Comparison of ENCODE assay signal across 8 cellular contexts in the genomic region with DNA sequence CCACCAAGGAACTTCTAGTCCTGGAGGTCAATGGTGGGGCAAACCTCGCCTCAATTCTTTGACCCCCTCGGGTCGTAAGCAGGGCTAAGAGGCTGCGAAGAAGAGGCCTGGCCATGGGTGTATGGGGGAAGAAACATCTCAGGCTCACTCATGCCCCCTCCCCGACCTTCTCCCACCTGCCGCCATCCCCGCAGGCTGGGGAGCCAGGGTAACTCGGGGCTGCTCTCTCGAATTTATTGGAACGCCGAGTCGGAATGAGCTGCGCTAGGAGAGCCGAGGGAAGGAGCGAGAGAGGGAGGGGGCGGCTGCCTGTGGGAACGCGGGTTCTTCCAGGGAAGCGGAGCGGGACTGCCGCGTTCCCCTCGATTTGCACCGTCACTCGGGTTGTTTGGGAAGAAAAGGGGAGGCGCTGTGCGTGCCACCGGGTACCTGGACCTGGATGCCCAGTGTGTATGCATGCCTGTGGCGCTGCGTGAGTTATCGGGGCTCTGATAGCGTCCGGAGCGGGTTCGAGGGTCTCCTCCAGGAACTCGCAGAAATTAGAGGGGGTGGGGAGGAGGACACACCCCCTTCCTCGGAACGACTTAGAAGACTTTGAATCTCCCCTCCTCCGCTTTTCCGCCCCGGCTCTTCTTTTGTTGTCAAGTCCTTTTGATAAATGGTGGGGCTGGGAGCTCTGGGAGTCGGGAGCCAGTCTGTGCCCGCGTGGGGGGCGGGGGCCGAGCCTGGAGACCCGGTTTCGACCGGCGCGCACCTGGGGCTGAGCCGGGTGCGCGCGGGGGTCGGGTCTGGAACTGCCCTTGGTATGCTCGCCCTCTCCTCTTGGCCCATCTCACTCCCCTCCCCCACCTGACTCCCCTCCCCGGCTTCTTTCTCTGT. TPM values are rescaled to one million over a fixed set of nuclear protein-coding genes. Genes with fewer than 3 reads are reported as not detected.
DNase-seq lines count a peak whose midpoint lies in the region; ATAC-seq and TF ChIP-seq lines count a peak whose summit lies in the region.

No MANE protein-coding gene starts in this region.

- DNase-seq in AG08395 (ENCODE audit: low spot score) (peak; percentile 28), GM12865 (ENCODE audit: low read depth) (no peak), RWPE2 (ENCODE audit: low spot score) (no peak), endothelial cell (ENCODE audit: low spot score) (peak; percentile 60), myocyte (ENCODE audit: low read depth) (peak; percentile 28)

- H3K27me3 ChIP-seq in RWPE2 (ENCODE audit: insufficient read depth, poor library complexity, severe bottlenecking): no peaks in the 10 kb centered on the region

- no peaks in the 10 kb centered on the region for H3K9me3 ChIP-seq in RWPE2 (ENCODE audit: severe bottlenecking)

- TF ChIP-seq CTCF in GM12865 (IDR thresholded peaks at IDR 0.05; ENCODE audit: insufficient read depth, low read depth, low read length, missing control alignments): no peak
- no peak for TF ChIP-seq CTCF in RWPE2 (IDR thresholded peaks at IDR 0.05; ENCODE audit: poor library complexity, severe bottlenecking)
- TF ChIP-seq CTCF in endothelial cell (IDR thresholded peaks at IDR 0.05; ENCODE audit: unreplicated experiment): no peak

- H3K4me1 Mint-ChIP-seq in endothelial cell (ENCODE audit: unreplicated experiment): peaks cover 28% of the 10 kb centered on the region

- H3K27me3 Mint-ChIP-seq in endothelial cell (ENCODE audit: unreplicated experiment): peaks cover 28% of the 10 kb centered on the region

- H3K27ac Mint-ChIP-seq in endothelial cell (ENCODE audit: unreplicated experiment): no peak overlapping the region

- H3K36me3 Mint-ChIP-seq in endothelial cell (ENCODE audit: low read depth, unreplicated experiment): no peaks in the 10 kb centered on the region

- no peak for ATAC-seq in RWPE2 (ENCODE audit: low read depth)
- no peak for ATAC-seq in GM18907 (IDR thresholded peaks at IDR 0.05; ENCODE audit: unreplicated experiment)
- no peak for ATAC-seq in HG02571 (IDR thresholded peaks at IDR 0.05; ENCODE audit: unreplicated experiment)
- ATAC-seq in GM19395 (IDR thresholded peaks at IDR 0.05; ENCODE audit: unreplicated experiment): no peak

- H3K27ac ChIP-seq in RWPE2 (ENCODE audit: poor library complexity, severe bottlenecking): peak overlapping the region; percentile 85

- H3K4me3 ChIP-seq in GM12865 (ENCODE audit: low read depth, low read length) (peak overlapping the region; percentile 66), RWPE2 (ENCODE audit: severe bottlenecking) (peak overlapping the region; percentile 62)

- peak overlapping the region; percentile 94 for H3K4me3 Mint-ChIP-seq in endothelial cell (ENCODE audit: unreplicated experiment)

- peaks cover 14% of the 10 kb centered on the region for H3K36me3 ChIP-seq in RWPE2 (ENCODE audit: low read depth)

- H3K4me1 ChIP-seq in RWPE2 (ENCODE audit: insufficient read depth, poor library complexity, severe bottlenecking): no peaks in the 10 kb centered on the region

- H3K9me3 Mint-ChIP-seq in endothelial cell (ENCODE audit: unreplicated experiment): no peaks in the 10 kb centered on the region

RNA-seq across cellular contexts. Expression of gene ZNF503, which starts 1.8 kb away (rescaled TPM):
- total RNA-seq in endothelial cell (ENCODE audit: unreplicated experiment): 8.9 TPM
- 4.6 and 9.9 TPM in 2 replicates for total RNA-seq in myocyte
- polyA plus RNA-seq in myocyte (2012): 7.5 TPM

RNA-seq across cellular contexts. Expression of gene LRMDA, which starts 28.0 kb away (rescaled TPM):
- total RNA-seq in endothelial cell (ENCODE audit: unreplicated experiment) (19.4 TPM), myocyte (2.5 TPM in 1 of 2 replicates, not detected in the other)
- polyA plus RNA-seq in myocyte (2012): 0.45 TPM

Comparison
In these comparisons a context has a peak if more than half of its experiments do, and no peak if none do; other contexts are left out.
1. DNase-seq: peak in AG08395 (single experiment), endothelial cell (single experiment) and myocyte (single experiment); none in GM12865 (single experiment) and RWPE2 (single experiment).